16 cellular contexts compared by ENCODE assay signal in the genomic region with DNA sequence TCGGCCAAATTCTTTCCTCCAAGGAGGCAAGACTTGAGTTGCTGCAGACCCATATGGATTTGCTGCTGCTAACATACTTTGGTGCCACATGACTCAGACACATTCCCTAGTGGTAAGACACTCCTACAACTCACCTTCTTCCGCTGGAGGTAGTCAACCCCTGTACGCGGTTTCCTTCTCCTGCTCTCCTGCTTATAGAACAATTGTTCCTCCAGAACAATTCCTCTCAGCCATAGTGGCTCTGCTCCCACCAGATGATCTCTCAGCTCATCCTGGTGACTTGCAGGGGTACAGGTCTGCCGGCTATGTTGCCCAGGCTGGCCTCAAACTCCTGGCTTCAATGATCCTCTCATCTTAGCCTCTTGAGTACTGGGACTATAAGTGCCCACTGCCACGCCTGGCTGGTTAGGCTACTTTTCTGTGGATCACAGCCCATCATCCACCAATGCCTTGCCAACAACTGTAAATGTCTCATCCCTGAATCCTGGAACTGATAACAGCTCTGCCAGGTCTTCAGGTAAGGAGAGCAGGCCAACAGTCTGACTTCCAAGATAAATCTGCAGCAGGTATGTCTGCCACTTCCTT. TPM values are rescaled to one million over a fixed set of nuclear protein-coding genes. Genes with fewer than 3 reads are reported as not detected.
"Had no signal": no experiment of that assay in that cellular context is flagged by ENCODE, and none has a peak within 500 bp of the region (broad histone marks: within the 10 kb centered on the region; RNA-seq: fewer than 3 reads in every experiment).

No MANE protein-coding gene starts in this region.

- H3K9me3 Mint-ChIP-seq: effector memory CD8-positive, alpha-beta T cell had no signal

- H3K36me3 ChIP-seq: neutrophil, SJSA1 had no signal

- H3K9me3 ChIP-seq: adrenal gland, lower lobe of right lung, neutrophil, right atrium auricular region, SJSA1 had no signal

- H3K27me3 Mint-ChIP-seq: activated CD8-positive, alpha-beta memory T cell treated with anti-CD3 and anti-CD28 coated beads, Interleukin-2, amount 10 ng/mL, durations not matched to agents 7 days and 5 days; effector memory CD8-positive, alpha-beta T cell; naive thymus-derived CD4-positive, alpha-beta T cell had no signal

- H3K27ac ChIP-seq: adrenal gland, lower lobe of right lung, neutrophil, right atrium auricular region, SJSA1, tibial nerve had no signal

- H3K4me3 ChIP-seq: adrenal gland, lower lobe of right lung, right atrium auricular region, SJSA1, tibial nerve had no signal

- DNase-seq: activated CD4-positive, alpha-beta T cell treated with anti-CD3 and anti-CD28 coated beads, Interleukin-2, amount 50 U/mL, for 1 hour; activated CD8-positive, alpha-beta memory T cell treated with anti-CD3 and anti-CD28 coated beads, Interleukin-2, amount 10 ng/mL, durations not matched to agents 7 days and 5 days; activated naive CD4-positive, alpha-beta T cell; adrenal gland; effector memory CD8-positive, alpha-beta T cell; erythroblast; hippocampal formation; lower lobe of right lung; naive thymus-derived CD4-positive, alpha-beta T cell; small intestine; WERI-Rb-1 had no signal

- H3K27me3 ChIP-seq: adrenal gland, neutrophil, right atrium auricular region, SJSA1, tibial nerve had no signal

- H3K27ac Mint-ChIP-seq: activated CD8-positive, alpha-beta memory T cell treated with anti-CD3 and anti-CD28 coated beads, Interleukin-2, amount 10 ng/mL, durations not matched to agents 7 days and 5 days had no signal

- H3K4me1 ChIP-seq: adrenal gland had no signal

- FAIRE-seq: small intestine had no signal

- ATAC-seq: activated CD8-positive, alpha-beta memory T cell treated with anti-CD3 and anti-CD28 coated beads, Interleukin-2, amount 10 ng/mL, durations not matched to agents 7 days and 5 days; effector memory CD8-positive, alpha-beta T cell; lower lobe of right lung; naive thymus-derived CD4-positive, alpha-beta T cell had no signal

- H3K4me3 Mint-ChIP-seq: activated CD8-positive, alpha-beta memory T cell treated with anti-CD3 and anti-CD28 coated beads, Interleukin-2, amount 10 ng/mL, durations not matched to agents 7 days and 5 days; naive thymus-derived CD4-positive, alpha-beta T cell had no signal

RNA-seq across cellular contexts. Expression of a gene that starts 2.4 kb away (rescaled TPM):
- total RNA-seq: glomerular endothelial cell, SJSA1 had no signal

RNA-seq across cellular contexts. Expression of a gene that starts 54.5 kb away (rescaled TPM):
- total RNA-seq: glomerular endothelial cell, lower lobe of right lung, right atrium auricular region, SJSA1 had no signal
- polyA plus RNA-seq: adrenal gland had no signal
